Comparison of ENCODE assay signal across 8 cellular contexts in genomic region chr16:49856741-49857330, GRCh38. TPM values are rescaled to one million over a fixed set of nuclear protein-coding genes. Genes with fewer than 3 reads are reported as not detected.
DNase-seq lines count a peak whose midpoint lies in the region; ATAC-seq and FAIRE-seq lines count a peak whose summit lies in the region.

No MANE protein-coding gene starts in this region.

- H3K27me3 ChIP-seq in neuron (ENCODE audit: insufficient read depth, low read length): peaks cover 3% of the 10 kb centered on the region

- peaks cover 44% of the 10 kb centered on the region for H3K4me1 ChIP-seq in neuron (ENCODE audit: insufficient read depth, low read length)

- peaks cover 6% of the 10 kb centered on the region for H3K4me1 Mint-ChIP-seq in activated naive CD8-positive, alpha-beta T cell treated with anti-CD3 and anti-CD28 coated beads, Interleukin-2, amount 10 ng/mL, durations not matched to agents 7 days and 5 days

- H3K27me3 Mint-ChIP-seq in activated naive CD8-positive, alpha-beta T cell treated with anti-CD3 and anti-CD28 coated beads, Interleukin-2, amount 10 ng/mL, durations not matched to agents 7 days and 5 days: peaks cover 50% of the 10 kb centered on the region

- peak overlapping the region; percentile 26 for H2AFZ ChIP-seq in neuron (ENCODE audit: low read depth, low read length)

- no peaks in the 10 kb centered on the region for H3K36me3 Mint-ChIP-seq in activated naive CD8-positive, alpha-beta T cell treated with anti-CD3 and anti-CD28 coated beads, Interleukin-2, amount 10 ng/mL, durations not matched to agents 7 days and 5 days

- no peaks in the 10 kb centered on the region for H3K36me3 ChIP-seq in neuron (ENCODE audit: insufficient read depth, low read length)

- no peak for FAIRE-seq in RCC 7860 (lab: Jason Lieb, UNC)

- H3K4me3 ChIP-seq in neuron (ENCODE audit: low read length): peak overlapping the region; percentile 92

- H3K9me3 ChIP-seq in neuron (ENCODE audit: low read length): no peaks in the 10 kb centered on the region

- H3K4me3 Mint-ChIP-seq in activated naive CD8-positive, alpha-beta T cell treated with anti-CD3 and anti-CD28 coated beads, Interleukin-2, amount 10 ng/mL, durations not matched to agents 7 days and 5 days: peak overlapping the region; percentile 77

- ATAC-seq in activated naive CD8-positive, alpha-beta T cell treated with anti-CD3 and anti-CD28 coated beads, Interleukin-2, amount 10 ng/mL, durations not matched to agents 7 days and 5 days (ENCODE audit: low read depth): no peak
- ATAC-seq in GM21786 (IDR thresholded peaks at IDR 0.05; ENCODE audit: unreplicated experiment): no peak

- DNase-seq in activated CD8-positive, alpha-beta memory T cell treated with anti-CD3 and anti-CD28 coated beads for 24 hours: peak; percentile 66
- DNase-seq in activated CD8-positive, alpha-beta memory T cell treated with anti-CD3 and anti-CD28 coated beads, Interleukin-2, amount 50 U/mL, for 4 hours: no peak
- DNase-seq in NCI-H510A (lab: John Stamatoyannopoulos, UW): peak; percentile 30
- peak; percentile 58 for DNase-seq in activated naive CD8-positive, alpha-beta T cell treated with anti-CD3 and anti-CD28 coated beads, Interleukin-2, amount 10 ng/mL, durations not matched to agents 7 days and 5 days
- DNase-seq in glomerular visceral epithelial cell (ENCODE audit: extremely low spot score): peak; percentile 26
- no peak for DNase-seq in RCC 7860 (ENCODE audit: low spot score)

- no peaks in the 10 kb centered on the region for H3K9me3 Mint-ChIP-seq in activated naive CD8-positive, alpha-beta T cell treated with anti-CD3 and anti-CD28 coated beads, Interleukin-2, amount 10 ng/mL, durations not matched to agents 7 days and 5 days

- H3K27ac Mint-ChIP-seq in activated naive CD8-positive, alpha-beta T cell treated with anti-CD3 and anti-CD28 coated beads, Interleukin-2, amount 10 ng/mL, durations not matched to agents 7 days and 5 days: no peak overlapping the region

- POLR2A ChIA-PET in activated naive CD8-positive, alpha-beta T cell treated with anti-CD3 and anti-CD28 coated beads, Interleukin-2, amount 10 ng/mL, durations not matched to agents 7 days and 5 days (lab: Charles Lee): no interaction called here

RNA-seq across cellular contexts. Expression of gene ZNF423, which starts 0.9 kb away (rescaled TPM):
- total RNA-seq in activated naive CD8-positive, alpha-beta T cell treated with anti-CD3 and anti-CD28 coated beads, Interleukin-2, amount 10 ng/mL, durations not matched to agents 7 days and 5 days: under 1 TPM in 1 of 2 experiments, not detected in 1; 0.06 TPM

Comparison
In these comparisons a context has a peak if more than half of its experiments do, and no peak if none do; other contexts are left out.
1. DNase-seq: peak in activated CD8-positive, alpha-beta memory T cell treated with anti-CD3 and anti-CD28 coated beads for 24 hours (single experiment), NCI-H510A (single experiment), activated naive CD8-positive, alpha-beta T cell treated with anti-CD3 and anti-CD28 coated beads, Interleukin-2, amount 10 ng/mL, durations not matched to agents 7 days and 5 days (single experiment) and glomerular visceral epithelial cell (single experiment); none in activated CD8-positive, alpha-beta memory T cell treated with anti-CD3 and anti-CD28 coated beads, Interleukin-2, amount 50 U/mL, for 4 hours (single experiment) and RCC 7860 (single experiment).